In genomic region chr3:179853176-179853575, GRCh38 we compare ENCODE assay signal across 11 cellular contexts.
DNase-seq lines count a peak whose midpoint lies in the region; ATAC-seq and TF ChIP-seq lines count a peak whose summit lies in the region.
"Had no signal": no experiment of that assay in that cellular context is flagged by ENCODE, and none has a peak within 500 bp of the region (broad histone marks: within the 10 kb centered on the region; RNA-seq: fewer than 3 reads in every experiment).

No MANE protein-coding gene starts in this region.

- CTCF ChIA-PET in T-cell (lab: Charles Lee): no interaction called here

- H3K4me1 ChIP-seq in smooth muscle cell (ENCODE audit: low read depth): no peaks in the 10 kb centered on the region

- H3K9me3 ChIP-seq in SU-DHL-6 (ENCODE audit: insufficient read depth, low read length) (no peaks in the 10 kb centered on the region), smooth muscle cell (replicated peaks; ENCODE audit: low read depth) (no peaks in the 10 kb centered on the region)

- H3K79me2 ChIP-seq in SU-DHL-6 (ENCODE audit: insufficient read depth, low read length) (no peaks in the 10 kb centered on the region), smooth muscle cell (ENCODE audit: low read depth) (no peaks in the 10 kb centered on the region)

- no peak overlapping the region for H3K9ac ChIP-seq in SU-DHL-6 (ENCODE audit: low read length)
- no peak overlapping the region for H3K9ac ChIP-seq in smooth muscle cell (ENCODE audit: low read depth)

- DNase-seq in smooth muscle cell (lab: John Stamatoyannopoulos, UW; ENCODE audit: unreplicated experiment): no peak
- no peak for DNase-seq in activated T-cell treated with anti-CD3 and anti-CD28 coated beads, Interleukin-2, amount 50 U/mL, for 4 hours
- no peak for DNase-seq in T-cell
- no peak for DNase-seq in activated CD4-positive, alpha-beta T cell treated with anti-CD3 and anti-CD28 coated beads, Interleukin-2, amount 50 U/mL, for 4 hours
- DNase-seq: hypothalamus, NCI-H748 treated with DMSO at 0.1 percent for 48 hours had no signal

- H3K4me2 ChIP-seq in SU-DHL-6 (ENCODE audit: low read depth, low read length, poor library complexity, severe bottlenecking) (peak overlapping the region; percentile 20), smooth muscle cell (peak overlapping the region; percentile 10)

- peak overlapping the region; percentile 36 for H3K27ac ChIP-seq in SU-DHL-6 (ENCODE audit: low read depth, low read length)
- peak overlapping the region; percentile 48 for H3K27ac ChIP-seq in smooth muscle cell (ENCODE audit: low read depth)
- H3K27ac ChIP-seq: cardiac muscle cell had no signal

- no peaks in the 10 kb centered on the region for H4K20me1 ChIP-seq in SU-DHL-6 (ENCODE audit: low read depth, low read length)
- no peaks in the 10 kb centered on the region for H4K20me1 ChIP-seq in smooth muscle cell (ENCODE audit: low read depth)

- TF ChIP-seq CTCF in SU-DHL-6 (IDR thresholded peaks at IDR 0.05; ENCODE audit: insufficient read depth, low read length, poor library complexity, severe bottlenecking): no peak
- no peak for TF ChIP-seq CTCF in smooth muscle cell (IDR thresholded peaks at IDR 0.05; ENCODE audit: borderline replicate concordance, insufficient read depth, poor library complexity, severe bottlenecking)

- no peak overlapping the region for H3K4me3 Mint-ChIP-seq in activated T-cell treated with anti-CD3 and anti-CD28 coated beads, Interleukin-2, amount 50 U/mL, for 4 hours
- no peak overlapping the region for H3K4me3 Mint-ChIP-seq in T-cell
- H3K4me3 Mint-ChIP-seq: neural crest cell had no signal

- no peaks in the 10 kb centered on the region for H3K36me3 Mint-ChIP-seq in activated T-cell treated with anti-CD3 and anti-CD28 coated beads, Interleukin-2, amount 50 U/mL, for 4 hours (ENCODE audit: insufficient read depth)
- H3K36me3 Mint-ChIP-seq in T-cell: no peaks in the 10 kb centered on the region

- H3K27me3 Mint-ChIP-seq in activated T-cell treated with anti-CD3 and anti-CD28 coated beads, Interleukin-2, amount 50 U/mL, for 4 hours (ENCODE audit: low read depth): peaks cover 5% of the 10 kb centered on the region
- peaks cover 0 to 3% of the 10 kb centered on the region in 2 donors for H3K27me3 Mint-ChIP-seq in T-cell

- H3K4me3 ChIP-seq in SU-DHL-6 (ENCODE audit: insufficient read depth, low read length, poor library complexity, severe bottlenecking) (no peak overlapping the region), smooth muscle cell (no peak overlapping the region)
- H3K4me3 ChIP-seq: cardiac muscle cell had no signal

- ATAC-seq in GM19023 (IDR thresholded peaks at IDR 0.05; ENCODE audit: unreplicated experiment) (peak; percentile 53), HG03108 (IDR thresholded peaks at IDR 0.05; ENCODE audit: unreplicated experiment) (peak; percentile 44), T-cell (replicated peaks in 1 of 4) (no peak)
- ATAC-seq in activated T-cell treated with anti-CD3 and anti-CD28 coated beads, Interleukin-2, amount 50 U/mL, for 4 hours: no peak

- POLR2A ChIA-PET in T-cell (lab: Charles Lee): no interaction called here

- no peaks in the 10 kb centered on the region for H3K9me3 Mint-ChIP-seq in activated T-cell treated with anti-CD3 and anti-CD28 coated beads, Interleukin-2, amount 50 U/mL, for 4 hours
- H3K9me3 Mint-ChIP-seq in T-cell: no peaks in the 10 kb centered on the region
- H3K9me3 Mint-ChIP-seq: neural crest cell had no signal

- no peaks in the 10 kb centered on the region for H3K9me2 ChIP-seq in SU-DHL-6 (replicated peaks; ENCODE audit: insufficient read depth, low read length)

- H2AFZ ChIP-seq in SU-DHL-6 (ENCODE audit: low read depth, low read length, severe bottlenecking) (no peak overlapping the region), smooth muscle cell (ENCODE audit: low read depth) (no peak overlapping the region)

- H3K27me3 ChIP-seq in SU-DHL-6 (ENCODE audit: low read length) (no peaks in the 10 kb centered on the region), smooth muscle cell (ENCODE audit: low read depth) (no peaks in the 10 kb centered on the region)
- H3K27me3 ChIP-seq: cardiac muscle cell had no signal

- H3K36me3 ChIP-seq in SU-DHL-6 (ENCODE audit: low read length): no peaks in the 10 kb centered on the region
- H3K36me3 ChIP-seq in smooth muscle cell (ENCODE audit: low read depth): no peaks in the 10 kb centered on the region
- H3K36me3 ChIP-seq: cardiac muscle cell had no signal

- H3K4me1 Mint-ChIP-seq in activated T-cell treated with anti-CD3 and anti-CD28 coated beads, Interleukin-2, amount 50 U/mL, for 4 hours (ENCODE audit: low read depth): no peaks in the 10 kb centered on the region
- H3K4me1 Mint-ChIP-seq in T-cell: peaks cover 0 to 2% (median 0%) of the 10 kb centered on the region in 3 donors
- H3K4me1 Mint-ChIP-seq: neural crest cell had no signal

- H3F3A ChIP-seq in SU-DHL-6 (ENCODE audit: insufficient read depth): no peaks in the 10 kb centered on the region
- H3F3A ChIP-seq in smooth muscle cell (ENCODE audit: low read depth): peaks cover 5% of the 10 kb centered on the region

- no peak overlapping the region for H3K27ac Mint-ChIP-seq in T-cell

- 41% methylated on average over 2 of the region's 2 CpGs for WGBS in smooth muscle cell (ENCODE audit: low lambda C conversion rate)

Comparison
In these comparisons a context has a peak if more than half of its experiments do, and no peak if none do; other contexts are left out.
1. ATAC-seq: peak in GM19023 (single experiment) and HG03108 (single experiment); none in activated T-cell treated with anti-CD3 and anti-CD28 coated beads, Interleukin-2, amount 50 U/mL, for 4 hours (0 of 2) and T-cell (0 of 4).